8 cellular contexts compared by ENCODE assay signal in the genomic region with DNA sequence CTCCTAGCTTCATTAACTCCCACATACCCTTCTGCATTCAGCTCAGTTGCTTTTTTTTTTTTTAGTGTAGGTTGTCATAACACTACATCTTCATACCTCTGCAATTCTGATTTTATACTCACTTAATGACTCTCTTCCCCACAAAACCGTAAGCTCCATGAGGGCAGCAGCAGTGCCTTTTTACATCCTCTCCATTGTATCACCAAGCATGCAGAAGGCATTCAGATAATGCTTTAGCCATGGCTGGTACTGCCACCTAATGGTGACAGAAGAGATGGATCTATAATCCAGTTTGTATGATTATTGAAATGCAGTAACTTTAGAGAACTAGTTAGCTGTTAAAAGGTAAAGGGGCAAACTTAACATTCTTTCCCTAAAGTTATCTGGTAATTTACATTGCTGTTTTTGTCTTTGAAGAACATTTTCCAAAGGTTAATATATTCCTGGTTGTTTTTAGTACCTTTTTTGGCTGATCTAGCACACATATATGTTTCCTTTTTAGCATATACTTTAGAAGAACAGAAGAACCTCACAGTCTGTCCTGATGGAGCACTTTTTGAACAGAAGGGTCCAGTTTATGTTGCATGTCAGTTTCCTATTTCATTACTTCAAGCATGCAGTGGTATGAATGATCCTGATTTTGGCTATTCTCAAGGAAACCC. TPM values are rescaled to one million over a fixed set of nuclear protein-coding genes. Genes with fewer than 3 reads are reported as not detected.
DNase-seq lines count a peak whose midpoint lies in the region; ATAC-seq, FAIRE-seq and TF ChIP-seq lines count a peak whose summit lies in the region.

No MANE protein-coding gene starts in this region.

- no peaks in the 10 kb centered on the region for H3K79me2 ChIP-seq in KMS-11 (ENCODE audit: insufficient read depth, low read depth)

- H3K9me3 ChIP-seq in body of pancreas (no peaks in the 10 kb centered on the region), kidney (ENCODE audit: control insufficient read depth in 1 of 2, low read length in 2 of 2) (no peaks in the 10 kb centered on the region)

- no peak for ATAC-seq in body of pancreas
- ATAC-seq in stimulated activated effector memory CD8-positive, alpha-beta T cell treated with anti-CD3 and anti-CD28 coated beads, Interleukin-12 subunit alpha, Interleukin-12 subunit beta, amount 100 ng/mL, for 72 hours: peak; percentile 86
- no peak for ATAC-seq in HG03432 (IDR thresholded peaks at IDR 0.05; ENCODE audit: unreplicated experiment)

- H3K36me3 Mint-ChIP-seq in stimulated activated effector memory CD8-positive, alpha-beta T cell treated with anti-CD3 and anti-CD28 coated beads, Interleukin-12 subunit alpha, Interleukin-12 subunit beta, amount 100 ng/mL, for 72 hours: peaks cover 100% of the 10 kb centered on the region

- H3K4me3 ChIP-seq in KMS-11 (IDR thresholded peaks at IDR 0.05; ENCODE audit: insufficient read depth, low read depth, low read length) (no peak overlapping the region), body of pancreas (no peak overlapping the region), kidney (ENCODE audit: low read length in 2 of 2) (no peak overlapping the region)

- no peak overlapping the region for H3K4me3 Mint-ChIP-seq in stimulated activated effector memory CD8-positive, alpha-beta T cell treated with anti-CD3 and anti-CD28 coated beads, Interleukin-12 subunit alpha, Interleukin-12 subunit beta, amount 100 ng/mL, for 72 hours

- DNase-seq in AG08395 (ENCODE audit: low spot score) (peak; percentile 67), GM12892 (ENCODE audit: insufficient read length) (no peak), SK-N-DZ (ENCODE audit: low spot score) (peak; percentile 59), body of pancreas (peak in 3 of 4 donors; percentile 19 to 49 (median 26)), kidney (no peak)
- peak; percentile 14 to 65 for DNase-seq in stimulated activated effector memory CD8-positive, alpha-beta T cell treated with anti-CD3 and anti-CD28 coated beads, Interleukin-12 subunit alpha, Interleukin-12 subunit beta, amount 100 ng/mL, for 72 hours (ENCODE audit: low spot score in 2 of 2)

- H4K20me1 ChIP-seq in KMS-11 (ENCODE audit: insufficient read depth): 0 out of 2 replicates have a peak, but pooled peaks cover 5% of the 10 kb centered on the region

- H3K9me3 Mint-ChIP-seq in stimulated activated effector memory CD8-positive, alpha-beta T cell treated with anti-CD3 and anti-CD28 coated beads, Interleukin-12 subunit alpha, Interleukin-12 subunit beta, amount 100 ng/mL, for 72 hours: peaks cover 3% of the 10 kb centered on the region

- H2AFZ ChIP-seq in KMS-11 (ENCODE audit: low read depth): no peak overlapping the region

- H3K4me2 ChIP-seq in KMS-11: no peak overlapping the region

- H3K27ac ChIP-seq in KMS-11: no peak overlapping the region
- H3K27ac ChIP-seq in body of pancreas: no peak overlapping the region
- H3K27ac ChIP-seq in kidney (ENCODE audit: low read depth in 2 of 2, low read length in 2 of 2): no peak overlapping the region

- TF ChIP-seq CTCF in KMS-11 (conservative IDR thresholded peaks at IDR 0.05; ENCODE audit: low read depth, low read length) (peak; percentile 88), body of pancreas (IDR thresholded peaks at IDR 0.05) (peak; percentile 15 to 69 (median 62)), kidney (IDR thresholded peaks at IDR 0.05; ENCODE audit: borderline replicate concordance, extremely low read depth, insufficient read depth) (peak; percentile 57)

- H3K36me3 ChIP-seq in KMS-11 (ENCODE audit: insufficient read depth): peaks cover 5% of the 10 kb centered on the region; the same call in 1 of the 2 replicates
- no peaks in the 10 kb centered on the region for H3K36me3 ChIP-seq in body of pancreas (replicated peaks in 1 of 2; ENCODE audit: insufficient read depth in 1 of 2, low read depth in 2 of 2)
- peaks cover 8 to 12% of the 10 kb centered on the region in 2 donors for H3K36me3 ChIP-seq in kidney (ENCODE audit: control insufficient read depth in 1 of 2, insufficient read depth in 2 of 2, low read length in 2 of 2)

- H3K9ac ChIP-seq in KMS-11: no peak overlapping the region
- H3K9ac ChIP-seq in kidney (ENCODE audit: low read length in 2 of 2): no peak overlapping the region

- H3K4me1 ChIP-seq in KMS-11 (ENCODE audit: low read depth, poor library complexity, severe bottlenecking) (no peaks in the 10 kb centered on the region), body of pancreas (no peaks in the 10 kb centered on the region), kidney (ENCODE audit: control insufficient read depth in 1 of 2, insufficient read depth in 1 of 2, low read depth in 1 of 2, low read length in 2 of 2) (no peaks in the 10 kb centered on the region)

- WGBS in body of pancreas, 2 donors: 13 to 47% methylated on average over 1 of the region's 1 CpG

- peaks cover 19% of the 10 kb centered on the region for H3K4me1 Mint-ChIP-seq in stimulated activated effector memory CD8-positive, alpha-beta T cell treated with anti-CD3 and anti-CD28 coated beads, Interleukin-12 subunit alpha, Interleukin-12 subunit beta, amount 100 ng/mL, for 72 hours

- intact Hi-C loops in body of pancreas (cut with DNase I): no loop called here
- intact Hi-C loops in kidney (cut with DNase I): no loop called here

- H3K27me3 ChIP-seq in KMS-11 (ENCODE audit: insufficient read depth, low read depth): no peaks in the 10 kb centered on the region
- no peaks in the 10 kb centered on the region for H3K27me3 ChIP-seq in body of pancreas

- peak overlapping the region; percentile 3 for H3K27ac Mint-ChIP-seq in stimulated activated effector memory CD8-positive, alpha-beta T cell treated with anti-CD3 and anti-CD28 coated beads, Interleukin-12 subunit alpha, Interleukin-12 subunit beta, amount 100 ng/mL, for 72 hours

- FAIRE-seq in GM12892 (lab: Jason Lieb, UNC) (peak; percentile 87), kidney (lab: Jason Lieb, UNC) (peak; percentile 21)

- no peak for TF ChIP-seq POLR2A in GM12892 (IDR thresholded peaks at IDR 0.05; ENCODE audit: low read depth, low read length)
- no peak for TF ChIP-seq POLR2A in body of pancreas (IDR thresholded peaks at IDR 0.05)

RNA-seq across cellular contexts. Expression of gene ATP1B3, which starts 36.8 kb away (rescaled TPM):
- 95.6 TPM for polyA plus RNA-seq in GM12892 (2012; ENCODE audit: missing spikeins)
- polyA plus RNA-seq in SK-N-DZ (2014; cell fraction: cytosol; rRNA removed): 71.7 and 79.5 TPM in 2 replicates
- 61.3 and 78.9 TPM in 2 replicates for polyA plus RNA-seq in SK-N-DZ (2014; cell fraction: nucleus; rRNA removed)
- total RNA-seq in body of pancreas: 10 to 100 TPM; 13.2 to 28.0 TPM
- total RNA-seq in kidney: 110 TPM
- polyA plus RNA-seq in kidney (ENCODE audit: insufficient read depth, low read depth, low replicate concordance): 195 TPM

Comparison
In these comparisons a context has a peak if more than half of its experiments do, and no peak if none do; other contexts are left out.
1. DNase-seq: peak in AG08395 (single experiment), SK-N-DZ (single experiment), body of pancreas (3 of 4) and stimulated activated effector memory CD8-positive, alpha-beta T cell treated with anti-CD3 and anti-CD28 coated beads, Interleukin-12 subunit alpha, Interleukin-12 subunit beta, amount 100 ng/mL, for 72 hours (2 of 2); none in GM12892 (single experiment) and kidney (single experiment).
2. Peak in every context shown above with its lines, with median percentiles within 50 percentile points of each other: CTCF ChIP-seq.